ENCODE assay signal across 24 cellular contexts in the genomic region with DNA sequence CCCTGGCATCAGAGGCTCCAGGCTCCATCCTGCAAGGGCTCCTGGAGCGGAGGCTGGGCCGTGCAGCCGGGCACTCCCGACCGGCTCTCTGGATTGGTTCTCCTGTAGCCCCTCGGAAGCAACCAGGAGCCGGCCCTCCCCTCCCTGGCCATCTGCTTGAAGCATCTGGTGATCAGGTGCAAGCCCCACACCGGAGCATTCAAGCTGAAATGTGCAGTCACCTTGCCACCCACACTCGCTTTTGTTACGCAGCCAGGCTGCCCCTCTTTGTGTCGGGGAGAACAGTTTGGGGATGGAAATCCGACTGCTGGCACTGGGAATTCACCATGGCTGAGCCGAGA.
DNase-seq lines count a peak whose midpoint lies in the region; ATAC-seq and TF ChIP-seq lines count a peak whose summit lies in the region.
"Had no signal": no experiment of that assay in that cellular context is flagged by ENCODE, and none has a peak within 500 bp of the region (broad histone marks: within the 10 kb centered on the region; RNA-seq: fewer than 3 reads in every experiment).

No MANE protein-coding gene starts in this region.

- DNase-seq in SK-N-SH (no peak), NCI-H82 (lab: John Stamatoyannopoulos, UW) (peak; percentile 91), cerebellar cortex (ENCODE audit: low spot score) (peak; percentile 97), coronary artery (ENCODE audit: low spot score) (no peak), GOT3 (lab: John Stamatoyannopoulos, UW) (no peak)
- DNase-seq in activated CD4-positive, alpha-beta T cell treated with anti-CD3 and anti-CD28 coated beads, Interleukin-2, amount 50 U/mL, for 4 hours: no peak
- DNase-seq: Calu3, DMS53, MM.1S, NCI-H1048, NCI-H1417, NCI-H1694, NCI-H2029 treated with DMSO at 0.1 percent for 48 hours, NCI-H524, NCI-H774, PC-9, Right ventricle myocardium superior had no signal

- H3F3A ChIP-seq in SK-N-SH (replicated peaks; ENCODE audit: insufficient read depth): no peaks in the 10 kb centered on the region

- no peak for TF ChIP-seq EP300 in SK-N-SH (IDR thresholded peaks at IDR 0.05; ENCODE audit: borderline replicate concordance in 1 of 2, low read depth in 1 of 2, low read length in 1 of 2)

- H3K4me2 ChIP-seq in SK-N-SH: no peak overlapping the region
- H3K4me2 ChIP-seq: KMS-11, PC-9 had no signal

- no peaks in the 10 kb centered on the region for H4K20me1 ChIP-seq in SK-N-SH (ENCODE audit: insufficient read depth)

- TF ChIP-seq CTCF in SK-N-SH (IDR thresholded peaks at IDR 0.05) (no peak), coronary artery (IDR thresholded peaks at IDR 0.05) (no peak)

- H3K27ac ChIP-seq in SK-N-SH (ENCODE audit: low read depth in 2 of 2, low read length in 1 of 2): peak overlapping the region in 1 of 2 experiments; percentile 80; a peak in 2 of 4 replicates
- H3K27ac ChIP-seq in coronary artery: no peak overlapping the region
- H3K27ac ChIP-seq: 22Rv1, HL-60, KMS-11, PC-9, SJSA1 had no signal

- 29% methylated on average over 4 of the region's 13 CpGs for WGBS in SK-N-SH (ENCODE audit: low lambda C conversion rate)

- no peaks in the 10 kb centered on the region for H3K9me3 ChIP-seq in SK-N-SH

- no peak for TF ChIP-seq RAD21 in SK-N-SH (IDR thresholded peaks at IDR 0.05; ENCODE audit: low read length)

- no peaks in the 10 kb centered on the region for H3K27me3 ChIP-seq in SK-N-SH (ENCODE audit: insufficient read depth)
- H3K27me3 ChIP-seq: SJSA1 had no signal

- H3K79me2 ChIP-seq in SK-N-SH (ENCODE audit: insufficient read depth): no peaks in the 10 kb centered on the region

- POLR2A ChIA-PET in SK-N-SH (lab: Yijun Ruan, JAX): no interaction called here

- no peaks in the 10 kb centered on the region for H3K36me3 ChIP-seq in SK-N-SH (replicated peaks in 1 of 2; ENCODE audit: control insufficient read depth in 1 of 2, insufficient read depth in 2 of 2, low read length in 1 of 2)
- H3K36me3 ChIP-seq: SJSA1 had no signal

- H3K4me1 ChIP-seq in SK-N-SH (ENCODE audit: control insufficient read depth in 1 of 2, insufficient read depth in 2 of 2, low read depth in 1 of 2, low read length in 1 of 2): peaks cover 0 to 26% of the 10 kb centered on the region in 2 experiments; a peak in 1 of 4 replicates
- H3K4me1 ChIP-seq: SJSA1 had no signal

- no peak overlapping the region for H3K4me3 ChIP-seq in SK-N-SH (ENCODE audit: low read depth in 2 of 2, low read length in 1 of 2)
- H3K4me3 ChIP-seq in coronary artery: no peak overlapping the region
- H3K4me3 ChIP-seq: PC-9, SJSA1 had no signal

- H2AFZ ChIP-seq in SK-N-SH (ENCODE audit: low read depth): no peak overlapping the region
- H2AFZ ChIP-seq: PC-9 had no signal

- H3K9ac ChIP-seq in SK-N-SH: no peak overlapping the region
- H3K9ac ChIP-seq: KMS-11 had no signal

- ATAC-seq in SK-N-SH treated with all-trans-retinoic acid at 6 μM for 48 hours: no peak
- no peak for ATAC-seq in GM19397 (IDR thresholded peaks at IDR 0.05; ENCODE audit: unreplicated experiment)
- ATAC-seq: HCT116 had no signal

- CTCF ChIA-PET in SK-N-SH (lab: Yijun Ruan, JAX): no interaction called here

- no peaks in the 10 kb centered on the region for H3K9me2 ChIP-seq in SK-N-SH

TF ChIP-seq in SK-N-SH treated with all-trans-retinoic acid at 6 μM for 48 hours, 23 proteins besides CTCF, POLR2A, EP300 and RAD21:
- TF ChIP-seq, protein P1, sequence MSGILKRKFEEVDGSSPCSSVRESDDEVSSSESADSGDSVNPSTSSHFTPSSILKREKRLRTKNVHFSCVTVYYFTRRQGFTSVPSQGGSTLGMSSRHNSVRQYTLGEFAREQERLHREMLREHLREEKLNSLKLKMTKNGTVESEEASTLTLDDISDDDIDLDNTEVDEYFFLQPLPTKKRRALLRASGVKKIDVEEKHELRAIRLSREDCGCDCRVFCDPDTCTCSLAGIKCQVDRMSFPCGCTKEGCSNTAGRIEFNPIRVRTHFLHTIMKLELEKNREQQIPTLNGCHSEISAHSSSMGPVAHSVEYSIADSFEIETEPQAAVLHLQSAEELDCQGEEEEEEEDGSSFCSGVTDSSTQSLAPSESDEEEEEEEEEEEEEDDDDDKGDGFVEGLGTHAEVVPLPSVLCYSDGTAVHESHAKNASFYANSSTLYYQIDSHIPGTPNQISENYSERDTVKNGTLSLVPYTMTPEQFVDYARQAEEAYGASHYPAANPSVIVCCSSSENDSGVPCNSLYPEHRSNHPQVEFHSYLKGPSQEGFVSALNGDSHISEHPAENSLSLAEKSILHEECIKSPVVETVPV (CRISPR knock-in tag; IDR thresholded peaks at IDR 0.05): no peak
- 0 out of 2 replicates have a peak, but pooled peaks have one; percentile 9 for TF ChIP-seq ZNF70 (CRISPR knock-in tag; IDR thresholded peaks at IDR 0.05)

TF ChIP-seq in SK-N-SH, 30 proteins besides CTCF, POLR2A, EP300 and RAD21:
- TF ChIP-seq NRF1 (IDR thresholded peaks at IDR 0.05; ENCODE audit: low read depth, low read length) (no peak), FOXJ3 (CRISPR knock-in tag; IDR thresholded peaks at IDR 0.05) (no peak), SMC3 (IDR thresholded peaks at IDR 0.05; ENCODE audit: low read depth, low read length) (no peak)

Comparison
In these comparisons a context has a peak if more than half of its experiments do, and no peak if none do; other contexts are left out.
1. DNase-seq: peak in NCI-H82 (single experiment) and cerebellar cortex (single experiment); none in SK-N-SH (single experiment), coronary artery (single experiment), activated CD4-positive, alpha-beta T cell treated with anti-CD3 and anti-CD28 coated beads, Interleukin-2, amount 50 U/mL, for 4 hours (0 of 2) and GOT3 (single experiment).